Comparison of ENCODE assay signal across 8 cellular contexts in the genomic region with DNA sequence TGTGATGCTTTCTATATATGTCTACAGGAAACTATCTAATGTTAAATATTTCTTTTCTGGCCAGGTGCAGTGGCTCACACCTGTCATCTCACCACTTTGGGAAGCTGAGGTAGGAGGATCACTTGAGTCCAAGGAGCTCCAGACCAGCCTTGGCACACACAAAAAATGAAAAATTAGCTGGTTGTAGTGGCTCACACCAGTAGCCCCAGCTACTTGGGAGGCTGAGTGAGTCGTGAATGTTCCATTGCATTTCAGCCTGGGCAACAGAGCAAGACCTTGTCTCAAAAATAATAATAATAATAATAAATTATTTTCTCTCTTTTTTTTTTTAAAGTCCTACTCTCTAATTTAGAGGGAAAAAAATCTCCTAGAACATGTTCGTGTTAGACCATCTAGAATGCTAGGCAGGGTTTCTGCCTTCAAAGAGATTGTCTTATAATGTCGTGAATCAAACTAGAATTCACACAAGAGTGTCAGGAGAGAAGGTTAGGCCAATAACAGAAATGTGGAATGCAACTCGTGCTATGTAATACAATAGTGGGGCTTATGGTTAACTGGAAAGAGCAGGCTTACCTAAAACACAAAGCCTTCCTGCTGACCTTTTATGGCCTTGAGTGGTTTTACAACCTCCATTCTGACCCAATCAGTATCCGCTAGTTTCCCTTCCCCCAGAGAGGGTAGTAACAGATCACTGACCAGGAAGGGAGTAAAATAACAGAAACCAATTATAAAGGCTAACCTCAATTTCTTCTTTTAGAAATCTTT. TPM values are rescaled to one million over a fixed set of nuclear protein-coding genes. Genes with fewer than 3 reads are reported as not detected.
DNase-seq lines count a peak whose midpoint lies in the region; ATAC-seq and TF ChIP-seq lines count a peak whose summit lies in the region.

No MANE protein-coding gene starts in this region.

- H3K27ac ChIP-seq in spleen, result peak overlapping the region; percentile 10 to 87 (median 83)

- no peaks in the 10 kb centered on the region for H3K27me3 Mint-ChIP-seq in activated CD8-positive, alpha-beta memory T cell treated with anti-CD3 and anti-CD28 coated beads, Interleukin-2, amount 10 ng/mL, durations not matched to agents 7 days and 5 days

- no peak overlapping the region for H3K4me3 ChIP-seq in HFF-Myc (replicated peaks; ENCODE audit: low read depth, low read length)
- H3K4me3 ChIP-seq in spleen, result no peak overlapping the region

- no peak overlapping the region for H3K4me3 Mint-ChIP-seq in activated CD8-positive, alpha-beta memory T cell treated with anti-CD3 and anti-CD28 coated beads, Interleukin-2, amount 10 ng/mL, durations not matched to agents 7 days and 5 days

- H3K27ac Mint-ChIP-seq in activated CD8-positive, alpha-beta memory T cell treated with anti-CD3 and anti-CD28 coated beads, Interleukin-2, amount 10 ng/mL, durations not matched to agents 7 days and 5 days, result no peak overlapping the region

- intact Hi-C loops in spleen (cut with DNase I; ENCODE audit: low total_unique reads), result no loop called here

- no peak for TF ChIP-seq CTCF in HFF-Myc (IDR thresholded peaks at IDR 0.05; ENCODE audit: low read depth, low read length, missing control alignments)
- no peak for TF ChIP-seq CTCF in spleen (IDR thresholded peaks at IDR 0.05 in 8 of 11, conservative IDR thresholded peaks at IDR 0.05 in 3 of 11)

- TF ChIP-seq POLR2A in spleen (IDR thresholded peaks at IDR 0.05), result no peak

- peaks cover 0 to 53% (median 16%) of the 10 kb centered on the region in 6 donors for H3K4me1 ChIP-seq in spleen

- DNase-seq in HFF-Myc (ENCODE audit: extremely low read depth, low read depth), result peak; percentile 70
- peak; percentile 30 for DNase-seq in SKM-1 (lab: John Stamatoyannopoulos, UW; ENCODE audit: unreplicated experiment)
- peak; percentile 23 for DNase-seq in hepatic stellate cell (ENCODE audit: low spot score)
- DNase-seq in spleen, result no peak
- DNase-seq in effector CD4-positive, alpha-beta T cell, result no peak
- DNase-seq in activated CD8-positive, alpha-beta memory T cell treated with anti-CD3 and anti-CD28 coated beads, Interleukin-2, amount 10 ng/mL, durations not matched to agents 7 days and 5 days, result no peak

- 57 to 82% (median 58%) methylated on average over 5 of the region's 5 CpGs for WGBS in spleen, 5 donors

- CTCF ChIA-PET in activated CD8-positive, alpha-beta memory T cell treated with anti-CD3 and anti-CD28 coated beads, Interleukin-2, amount 10 ng/mL, durations not matched to agents 7 days and 5 days (lab: Charles Lee), result no interaction called here

- no peaks in the 10 kb centered on the region for H3K27me3 ChIP-seq in spleen (replicated peaks in 1 of 7)

- H3K36me3 ChIP-seq in spleen, result no peaks in the 10 kb centered on the region

- no peaks in the 10 kb centered on the region for H3K4me1 Mint-ChIP-seq in activated CD8-positive, alpha-beta memory T cell treated with anti-CD3 and anti-CD28 coated beads, Interleukin-2, amount 10 ng/mL, durations not matched to agents 7 days and 5 days

- no peaks in the 10 kb centered on the region for H3K9me3 ChIP-seq in spleen

- ATAC-seq in GM21717 (IDR thresholded peaks at IDR 0.05; ENCODE audit: unreplicated experiment), result no peak
- no peak for ATAC-seq in HG02623 (IDR thresholded peaks at IDR 0.05; ENCODE audit: unreplicated experiment)
- no peak for ATAC-seq in activated CD8-positive, alpha-beta memory T cell treated with anti-CD3 and anti-CD28 coated beads, Interleukin-2, amount 10 ng/mL, durations not matched to agents 7 days and 5 days

- H3K9me3 Mint-ChIP-seq in activated CD8-positive, alpha-beta memory T cell treated with anti-CD3 and anti-CD28 coated beads, Interleukin-2, amount 10 ng/mL, durations not matched to agents 7 days and 5 days (ENCODE audit: low read depth), result no peaks in the 10 kb centered on the region

- H3K36me3 Mint-ChIP-seq in activated CD8-positive, alpha-beta memory T cell treated with anti-CD3 and anti-CD28 coated beads, Interleukin-2, amount 10 ng/mL, durations not matched to agents 7 days and 5 days, result peaks cover 4% of the 10 kb centered on the region

RNA-seq across cellular contexts. Expression of a gene that starts 46.3 kb away (rescaled TPM):
- total RNA-seq in spleen, result 10 to 100 TPM; 15.1 to 50.8 (median 26.8) TPM
- 1 to 10 TPM; 1.5 to 6.0 (median 3.0) TPM for polyA plus RNA-seq in spleen
- 1 to 10 TPM; 5.5 to 6.6 TPM for total RNA-seq in activated CD8-positive, alpha-beta memory T cell treated with anti-CD3 and anti-CD28 coated beads, Interleukin-2, amount 10 ng/mL, durations not matched to agents 7 days and 5 days

Comparison
In these comparisons a context has a peak if more than half of its experiments do, and no peak if none do; other contexts are left out.
1. DNase-seq: peak in HFF-Myc (single experiment), SKM-1 (single experiment) and hepatic stellate cell (single experiment); none in spleen (single experiment), effector CD4-positive, alpha-beta T cell (single experiment) and activated CD8-positive, alpha-beta memory T cell treated with anti-CD3 and anti-CD28 coated beads, Interleukin-2, amount 10 ng/mL, durations not matched to agents 7 days and 5 days (single experiment).